In genomic region chr17:39951924-39952664, GRCh38 we compare ENCODE assay signal across 8 cellular contexts. TPM values are rescaled to one million over a fixed set of nuclear protein-coding genes. Genes with fewer than 3 reads are reported as not detected.
DNase-seq lines count a peak whose midpoint lies in the region; ATAC-seq and TF ChIP-seq lines count a peak whose summit lies in the region.

No MANE protein-coding gene starts in this region.

- peaks cover 0 to 14% (median 6%) of the 10 kb centered on the region in 4 donors for H3K4me1 ChIP-seq in transverse colon

- H3K4me1 Mint-ChIP-seq in activated CD8-positive, alpha-beta memory T cell treated with anti-CD3 and anti-CD28 coated beads, Interleukin-2, amount 10 ng/mL, durations not matched to agents 7 days and 5 days: peaks cover 18% of the 10 kb centered on the region
- peaks cover 16% of the 10 kb centered on the region for H3K4me1 Mint-ChIP-seq in activated naive CD8-positive, alpha-beta T cell treated with anti-CD3 and anti-CD28 coated beads, Interleukin-2, amount 10 ng/mL, durations not matched to agents 7 days and 5 days

- no peak for TF ChIP-seq EP300 in transverse colon (IDR thresholded peaks at IDR 0.05; ENCODE audit: low read depth)

- H3K27me3 Mint-ChIP-seq in activated CD8-positive, alpha-beta memory T cell treated with anti-CD3 and anti-CD28 coated beads, Interleukin-2, amount 10 ng/mL, durations not matched to agents 7 days and 5 days: peaks cover 10% of the 10 kb centered on the region
- H3K27me3 Mint-ChIP-seq in activated naive CD8-positive, alpha-beta T cell treated with anti-CD3 and anti-CD28 coated beads, Interleukin-2, amount 10 ng/mL, durations not matched to agents 7 days and 5 days: no peaks in the 10 kb centered on the region

- intact Hi-C loops in transverse colon (cut with DNase I; ENCODE audit: low total_unique reads): no loop called here

- H3K36me3 ChIP-seq in transverse colon: no peaks in the 10 kb centered on the region

- no peak for TF ChIP-seq CTCF in transverse colon (IDR thresholded peaks at IDR 0.05)

- H3K4me3 ChIP-seq in transverse colon: peak overlapping the region; percentile 32 to 48 (median 34)

- CTCF ChIA-PET in activated CD8-positive, alpha-beta memory T cell treated with anti-CD3 and anti-CD28 coated beads, Interleukin-2, amount 10 ng/mL, durations not matched to agents 7 days and 5 days (lab: Charles Lee): no interaction called here

- TF ChIP-seq POLR2A in transverse colon (IDR thresholded peaks at IDR 0.05): no peak

- peak overlapping the region; percentile 53 to 80 (median 70) for H3K27ac ChIP-seq in transverse colon

- no peaks in the 10 kb centered on the region for H3K36me3 Mint-ChIP-seq in activated CD8-positive, alpha-beta memory T cell treated with anti-CD3 and anti-CD28 coated beads, Interleukin-2, amount 10 ng/mL, durations not matched to agents 7 days and 5 days
- H3K36me3 Mint-ChIP-seq in activated naive CD8-positive, alpha-beta T cell treated with anti-CD3 and anti-CD28 coated beads, Interleukin-2, amount 10 ng/mL, durations not matched to agents 7 days and 5 days: no peaks in the 10 kb centered on the region

- H3K9me3 ChIP-seq in transverse colon: no peaks in the 10 kb centered on the region

- DNase-seq in activated CD8-positive, alpha-beta memory T cell treated with anti-CD3 and anti-CD28 coated beads, Interleukin-2, amount 10 ng/mL, durations not matched to agents 7 days and 5 days: peak; percentile 43
- DNase-seq in activated CD8-positive, alpha-beta memory T cell treated with anti-CD3 and anti-CD28 coated beads, Interleukin-2, amount 50 U/mL, for 4 hours: no peak
- no peak for DNase-seq in activated naive CD8-positive, alpha-beta T cell treated with anti-CD3 and anti-CD28 coated beads, Interleukin-2, amount 10 ng/mL, durations not matched to agents 7 days and 5 days
- DNase-seq in left lobe of liver (ENCODE audit: low spot score) (peak; percentile 55), transverse colon (peak; percentile 29), DMS153 (lab: John Stamatoyannopoulos, UW) (no peak), SIG-M5 (lab: John Stamatoyannopoulos, UW) (no peak)
- no peak for DNase-seq in stimulated activated CD4-positive, alpha-beta T cell treated with anti-CD3 and anti-CD28 coated beads, Interleukin-15, amount 100 ng/mL, for 24 hours

- in situ Hi-C loops in transverse colon (cut with MboI; ENCODE audit: low pct_ligation_motif_present in 1 of 4, low pct_unique_long_range_greater_than_20kb in 1 of 4, low sequenced_read_pairs in 3 of 4): no loop called here

- ATAC-seq in activated CD8-positive, alpha-beta memory T cell treated with anti-CD3 and anti-CD28 coated beads, Interleukin-2, amount 10 ng/mL, durations not matched to agents 7 days and 5 days: no peak
- ATAC-seq in activated naive CD8-positive, alpha-beta T cell treated with anti-CD3 and anti-CD28 coated beads, Interleukin-2, amount 10 ng/mL, durations not matched to agents 7 days and 5 days (ENCODE audit: low read depth): no peak
- ATAC-seq in left lobe of liver: no peak

- H3K27me3 ChIP-seq in transverse colon: no peaks in the 10 kb centered on the region

- POLR2A ChIA-PET in activated naive CD8-positive, alpha-beta T cell treated with anti-CD3 and anti-CD28 coated beads, Interleukin-2, amount 10 ng/mL, durations not matched to agents 7 days and 5 days (lab: Charles Lee): interaction anchor here (0.6 to 1.8 kb wide), 3 partner anchors 25 to 44 kb away, joined by 4 to 6 read pairs (median 4); partner anchors contain the start of genes LRRC3C, ORMDL3 and PSMD3

- peak overlapping the region; percentile 49 for H3K4me3 Mint-ChIP-seq in activated CD8-positive, alpha-beta memory T cell treated with anti-CD3 and anti-CD28 coated beads, Interleukin-2, amount 10 ng/mL, durations not matched to agents 7 days and 5 days
- H3K4me3 Mint-ChIP-seq in activated naive CD8-positive, alpha-beta T cell treated with anti-CD3 and anti-CD28 coated beads, Interleukin-2, amount 10 ng/mL, durations not matched to agents 7 days and 5 days: peak overlapping the region; percentile 68

- H3K9me3 Mint-ChIP-seq in activated CD8-positive, alpha-beta memory T cell treated with anti-CD3 and anti-CD28 coated beads, Interleukin-2, amount 10 ng/mL, durations not matched to agents 7 days and 5 days (ENCODE audit: low read depth): no peaks in the 10 kb centered on the region
- no peaks in the 10 kb centered on the region for H3K9me3 Mint-ChIP-seq in activated naive CD8-positive, alpha-beta T cell treated with anti-CD3 and anti-CD28 coated beads, Interleukin-2, amount 10 ng/mL, durations not matched to agents 7 days and 5 days

- peak overlapping the region; percentile 43 for H3K27ac Mint-ChIP-seq in activated CD8-positive, alpha-beta memory T cell treated with anti-CD3 and anti-CD28 coated beads, Interleukin-2, amount 10 ng/mL, durations not matched to agents 7 days and 5 days
- H3K27ac Mint-ChIP-seq in activated naive CD8-positive, alpha-beta T cell treated with anti-CD3 and anti-CD28 coated beads, Interleukin-2, amount 10 ng/mL, durations not matched to agents 7 days and 5 days: no peak overlapping the region

- 0 to 61% methylated on average over 1 to 21 of the region's 21 CpGs for WGBS in transverse colon (ENCODE audit: low coverage in 1 of 2), 2 donors

RNA-seq across cellular contexts. Expression of gene GSDMA, which starts 10.7 kb away (rescaled TPM):
- not detected for total RNA-seq in activated CD8-positive, alpha-beta memory T cell treated with anti-CD3 and anti-CD28 coated beads, Interleukin-2, amount 10 ng/mL, durations not matched to agents 7 days and 5 days
- total RNA-seq in activated naive CD8-positive, alpha-beta T cell treated with anti-CD3 and anti-CD28 coated beads, Interleukin-2, amount 10 ng/mL, durations not matched to agents 7 days and 5 days: under 1 TPM in 1 of 2 experiments, not detected in 1; 0.26 TPM
- not detected for total RNA-seq in left lobe of liver
- total RNA-seq in transverse colon: 1 to 10 TPM in 1 of 4 donors, not detected in 3; 3.7 TPM

RNA-seq across cellular contexts. Expression of gene LRRC3C, which starts 24.6 kb away (rescaled TPM):
- not detected for total RNA-seq in activated CD8-positive, alpha-beta memory T cell treated with anti-CD3 and anti-CD28 coated beads, Interleukin-2, amount 10 ng/mL, durations not matched to agents 7 days and 5 days
- not detected for total RNA-seq in activated naive CD8-positive, alpha-beta T cell treated with anti-CD3 and anti-CD28 coated beads, Interleukin-2, amount 10 ng/mL, durations not matched to agents 7 days and 5 days
- total RNA-seq in left lobe of liver (not detected), transverse colon (not detected)

RNA-seq across cellular contexts. Expression of gene ORMDL3, which starts 24.7 kb away (rescaled TPM):
- total RNA-seq in activated CD8-positive, alpha-beta memory T cell treated with anti-CD3 and anti-CD28 coated beads, Interleukin-2, amount 10 ng/mL, durations not matched to agents 7 days and 5 days: 100 to 1,000 TPM; 111 to 131 TPM
- 100 to 1,000 TPM; 149 to 159 TPM for total RNA-seq in activated naive CD8-positive, alpha-beta T cell treated with anti-CD3 and anti-CD28 coated beads, Interleukin-2, amount 10 ng/mL, durations not matched to agents 7 days and 5 days
- total RNA-seq in left lobe of liver: 159 TPM
- total RNA-seq in transverse colon: 10 to 100 TPM; 47.4 to 78.9 (median 56.7) TPM

RNA-seq across cellular contexts. Expression of gene PSMD3, which starts 28.5 kb away (rescaled TPM):
- 100 to 1,000 TPM; 106 to 138 TPM for total RNA-seq in activated CD8-positive, alpha-beta memory T cell treated with anti-CD3 and anti-CD28 coated beads, Interleukin-2, amount 10 ng/mL, durations not matched to agents 7 days and 5 days
- 10 to 100 TPM; 82.5 to 87.9 TPM for total RNA-seq in activated naive CD8-positive, alpha-beta T cell treated with anti-CD3 and anti-CD28 coated beads, Interleukin-2, amount 10 ng/mL, durations not matched to agents 7 days and 5 days
- total RNA-seq in left lobe of liver: 52.4 TPM
- total RNA-seq in transverse colon: 100 to 1,000 TPM in 3 of 4 donors, 10 to 100 TPM in 1; 80.7 to 117 (median 112) TPM

RNA-seq across cellular contexts. Expression of gene GSDMB, which starts 33.7 kb away (rescaled TPM):
- 10 to 100 TPM; 37.8 to 51.0 TPM for total RNA-seq in activated CD8-positive, alpha-beta memory T cell treated with anti-CD3 and anti-CD28 coated beads, Interleukin-2, amount 10 ng/mL, durations not matched to agents 7 days and 5 days
- 10 to 100 TPM; 67.0 to 69.8 TPM for total RNA-seq in activated naive CD8-positive, alpha-beta T cell treated with anti-CD3 and anti-CD28 coated beads, Interleukin-2, amount 10 ng/mL, durations not matched to agents 7 days and 5 days
- 32.2 TPM for total RNA-seq in left lobe of liver
- total RNA-seq in transverse colon: 100 to 1,000 TPM; 109 to 142 (median 116) TPM

Comparison
In these comparisons a context has a peak if more than half of its experiments do, and no peak if none do; other contexts are left out.
1. DNase-seq: peak in activated CD8-positive, alpha-beta memory T cell treated with anti-CD3 and anti-CD28 coated beads, Interleukin-2, amount 10 ng/mL, durations not matched to agents 7 days and 5 days (single experiment), left lobe of liver (single experiment) and transverse colon (single experiment); none in activated CD8-positive, alpha-beta memory T cell treated with anti-CD3 and anti-CD28 coated beads, Interleukin-2, amount 50 U/mL, for 4 hours (single experiment), activated naive CD8-positive, alpha-beta T cell treated with anti-CD3 and anti-CD28 coated beads, Interleukin-2, amount 10 ng/mL, durations not matched to agents 7 days and 5 days (single experiment), DMS153 (single experiment), SIG-M5 (single experiment) and stimulated activated CD4-positive, alpha-beta T cell treated with anti-CD3 and anti-CD28 coated beads, Interleukin-15, amount 100 ng/mL, for 24 hours (single experiment).